Comparison of ENCODE assay signal across 8 cellular contexts in genomic region chr19:42269518-42270345, GRCh38. TPM values are rescaled to one million over a fixed set of nuclear protein-coding genes. Genes with fewer than 3 reads are reported as not detected.
A peak's percentile ranks its signal among the peaks of the same experiment; 100 is the strongest.
DNase-seq lines count a peak whose midpoint lies in the region; ATAC-seq and TF ChIP-seq lines count a peak whose summit lies in the region.

No MANE protein-coding gene starts in this region.

- no peaks in the 10 kb centered on the region for H3K9me3 Mint-ChIP-seq in activated T-helper 2 cell treated with anti-CD3 and anti-CD28 coated beads, Interferon-gamma antibody, Interleukin-2, Interleukin-4, amounts not matched to agents 10 μg/mL and 5 μg/mL and 100 μg/mL, durations not matched to agents 14 hours and 24 hours and 36 hours
- H3K9me3 Mint-ChIP-seq in stimulated activated naive CD8-positive, alpha-beta T cell treated with anti-CD3 and anti-CD28 coated beads, Interleukin-15, amount 100 ng/mL, for 72 hours = no peaks in the 10 kb centered on the region
- H3K9me3 Mint-ChIP-seq in type B pancreatic cell = no peaks in the 10 kb centered on the region

- TF ChIP-seq CTCF in SK-N-SH (IDR thresholded peaks at IDR 0.05) = no peak
- TF ChIP-seq CTCF in type B pancreatic cell (conservative IDR thresholded peaks at IDR 0.05) = no peak

- no peaks in the 10 kb centered on the region for H3K27me3 ChIP-seq in SK-N-SH (ENCODE audit: insufficient read depth)
- H3K27me3 ChIP-seq in iPS-18a (ENCODE audit: control insufficient read depth, insufficient read depth, low read length) = no peaks in the 10 kb centered on the region

- no peak for DNase-seq in SK-N-SH
- no peak for DNase-seq in activated T-helper 2 cell treated with anti-CD3 and anti-CD28 coated beads, Interferon-gamma antibody, Interleukin-2, Interleukin-4, amounts not matched to agents 10 μg/mL and 5 μg/mL and 100 μg/mL, durations not matched to agents 14 hours and 24 hours and 36 hours (ENCODE audit: low spot score)
- DNase-seq in stimulated activated naive CD8-positive, alpha-beta T cell treated with anti-CD3 and anti-CD28 coated beads, Interleukin-15, amount 100 ng/mL, for 72 hours = no peak
- no peak for DNase-seq in type B pancreatic cell (ENCODE audit: extremely low spot score, unreplicated experiment)
- no peak for DNase-seq in DMS153 (lab: John Stamatoyannopoulos, UW)
- DNase-seq in activated CD4-positive, alpha-beta T cell treated with anti-CD3 and anti-CD28 coated beads, Interleukin-2, amount 50 U/mL, for 48 hours = no peak

- peaks cover 8% of the 10 kb centered on the region for H3F3A ChIP-seq in SK-N-SH (replicated peaks; ENCODE audit: insufficient read depth)

- peak overlapping the region; percentile 92 to 96 for H3K27ac ChIP-seq in SK-N-SH (ENCODE audit: low read depth in 2 of 2, low read length in 1 of 2)
- no peak overlapping the region for H3K27ac ChIP-seq in iPS-18a (ENCODE audit: low read length)

- no peaks in the 10 kb centered on the region for H3K9me2 ChIP-seq in SK-N-SH

- POLR2A ChIA-PET in SK-N-SH (lab: Yijun Ruan, JAX) = interaction anchor here (1.4 to 2.3 kb wide), 3 partner anchors 10 to 26 kb away, joined by 6 to 8 read pairs (median 7); partner anchors contain the start of gene ERF

- H3K9ac ChIP-seq in SK-N-SH (peak overlapping the region; percentile 86), iPS-18a (ENCODE audit: low read length) (no peak overlapping the region)

- H4K20me1 ChIP-seq in SK-N-SH (ENCODE audit: insufficient read depth) = no peaks in the 10 kb centered on the region

- WGBS in SK-N-SH (ENCODE audit: low lambda C conversion rate) = 41% methylated on average over 6 of the region's 9 CpGs

- no peak for TF ChIP-seq EP300 in SK-N-SH (IDR thresholded peaks at IDR 0.05; ENCODE audit: borderline replicate concordance in 1 of 2, low read depth in 1 of 2, low read length in 1 of 2)

- no peak for TF ChIP-seq RAD21 in SK-N-SH (IDR thresholded peaks at IDR 0.05; ENCODE audit: low read length)

- no peak overlapping the region for H3K4me3 Mint-ChIP-seq in activated T-helper 2 cell treated with anti-CD3 and anti-CD28 coated beads, Interferon-gamma antibody, Interleukin-2, Interleukin-4, amounts not matched to agents 10 μg/mL and 5 μg/mL and 100 μg/mL, durations not matched to agents 14 hours and 24 hours and 36 hours (ENCODE audit: low read depth)
- H3K4me3 Mint-ChIP-seq in stimulated activated naive CD8-positive, alpha-beta T cell treated with anti-CD3 and anti-CD28 coated beads, Interleukin-15, amount 100 ng/mL, for 72 hours = peak overlapping the region in 1 of 2 donors; percentile 92
- H3K4me3 Mint-ChIP-seq in type B pancreatic cell = no peak overlapping the region

- peak overlapping the region; percentile 90 for H3K4me2 ChIP-seq in SK-N-SH

- H3K79me2 ChIP-seq in SK-N-SH (ENCODE audit: insufficient read depth) = peaks cover 54% of the 10 kb centered on the region

- no peak for ATAC-seq in SK-N-SH treated with all-trans-retinoic acid at 6 μM for 48 hours
- ATAC-seq in stimulated activated naive CD8-positive, alpha-beta T cell treated with anti-CD3 and anti-CD28 coated beads, Interleukin-15, amount 100 ng/mL, for 72 hours = no peak

- H3K27me3 Mint-ChIP-seq in activated T-helper 2 cell treated with anti-CD3 and anti-CD28 coated beads, Interferon-gamma antibody, Interleukin-2, Interleukin-4, amounts not matched to agents 10 μg/mL and 5 μg/mL and 100 μg/mL, durations not matched to agents 14 hours and 24 hours and 36 hours (ENCODE audit: low read depth) = no peaks in the 10 kb centered on the region
- no peaks in the 10 kb centered on the region for H3K27me3 Mint-ChIP-seq in stimulated activated naive CD8-positive, alpha-beta T cell treated with anti-CD3 and anti-CD28 coated beads, Interleukin-15, amount 100 ng/mL, for 72 hours
- H3K27me3 Mint-ChIP-seq in type B pancreatic cell = no peaks in the 10 kb centered on the region

- intact Hi-C loops in activated T-helper 2 cell treated with anti-CD3 and anti-CD28 coated beads, Interferon-gamma antibody, Interleukin-2, Interleukin-4, amounts not matched to agents 10 μg/mL and 5 μg/mL and 100 μg/mL, durations not matched to agents 14 hours and 24 hours and 36 hours (cut with micrococcal nuclease) = loop anchor here (1.0 to 2.0 kb wide), 2 partner anchors 10 to 53 kb away; partner anchors contain the start of gene DEDD2

- peak overlapping the region; percentile 66 to 74 for H3K4me3 ChIP-seq in SK-N-SH (ENCODE audit: low read depth in 2 of 2, low read length in 1 of 2)
- peak overlapping the region; percentile 97 for H3K4me3 ChIP-seq in iPS-18a (ENCODE audit: low read length)

- CTCF ChIA-PET in SK-N-SH (lab: Yijun Ruan, JAX) = interaction anchor here (0.7 to 2.2 kb wide), 7 partner anchors 10 to 27 kb away, joined by 3 to 24 read pairs (median 4); no protein-coding TSS in a partner anchor

- no peak overlapping the region for H2AFZ ChIP-seq in SK-N-SH (ENCODE audit: low read depth)

- H3K36me3 ChIP-seq in SK-N-SH (replicated peaks in 1 of 2; ENCODE audit: control insufficient read depth in 1 of 2, insufficient read depth in 2 of 2, low read length in 1 of 2) (peaks cover 1 to 30% of the 10 kb centered on the region in 2 experiments), iPS-18a (ENCODE audit: control insufficient read depth, low read depth, low read length) (no peaks in the 10 kb centered on the region)

- H3K4me1 Mint-ChIP-seq in activated T-helper 2 cell treated with anti-CD3 and anti-CD28 coated beads, Interferon-gamma antibody, Interleukin-2, Interleukin-4, amounts not matched to agents 10 μg/mL and 5 μg/mL and 100 μg/mL, durations not matched to agents 14 hours and 24 hours and 36 hours (ENCODE audit: low read depth) = peaks cover 25% of the 10 kb centered on the region
- H3K4me1 Mint-ChIP-seq in stimulated activated naive CD8-positive, alpha-beta T cell treated with anti-CD3 and anti-CD28 coated beads, Interleukin-15, amount 100 ng/mL, for 72 hours = peaks cover 34% of the 10 kb centered on the region
- H3K4me1 Mint-ChIP-seq in type B pancreatic cell (ENCODE audit: unreplicated experiment) = peaks cover 30% of the 10 kb centered on the region

- H3K36me3 Mint-ChIP-seq in activated T-helper 2 cell treated with anti-CD3 and anti-CD28 coated beads, Interferon-gamma antibody, Interleukin-2, Interleukin-4, amounts not matched to agents 10 μg/mL and 5 μg/mL and 100 μg/mL, durations not matched to agents 14 hours and 24 hours and 36 hours (ENCODE audit: low read depth) = peaks cover 28% of the 10 kb centered on the region
- no peaks in the 10 kb centered on the region for H3K36me3 Mint-ChIP-seq in type B pancreatic cell

- H3K27ac Mint-ChIP-seq in activated T-helper 2 cell treated with anti-CD3 and anti-CD28 coated beads, Interferon-gamma antibody, Interleukin-2, Interleukin-4, amounts not matched to agents 10 μg/mL and 5 μg/mL and 100 μg/mL, durations not matched to agents 14 hours and 24 hours and 36 hours = peak overlapping the region; percentile 99
- H3K27ac Mint-ChIP-seq in stimulated activated naive CD8-positive, alpha-beta T cell treated with anti-CD3 and anti-CD28 coated beads, Interleukin-15, amount 100 ng/mL, for 72 hours = peak overlapping the region; percentile 95 to 99
- H3K27ac Mint-ChIP-seq in type B pancreatic cell = no peak overlapping the region

- H3K9me3 ChIP-seq in SK-N-SH = no peaks in the 10 kb centered on the region
- H3K9me3 ChIP-seq in iPS-18a (ENCODE audit: control insufficient read depth, low read depth, low read length) = no peaks in the 10 kb centered on the region

- H3K4me1 ChIP-seq in SK-N-SH (ENCODE audit: control insufficient read depth in 1 of 2, insufficient read depth in 2 of 2, low read depth in 1 of 2, low read length in 1 of 2) = peaks cover 13 to 31% of the 10 kb centered on the region in 2 experiments; a peak in 3 of 4 replicates
- H3K4me1 ChIP-seq in iPS-18a (ENCODE audit: control insufficient read depth, low read depth, low read length) = peaks cover 9% of the 10 kb centered on the region

RNA-seq across cellular contexts. Expression of gene CIC, which starts 0.7 kb away (rescaled TPM):
- 8.6 and 16.9 TPM in 2 replicates for polyA plus RNA-seq in SK-N-SH (2012; rRNA removed)
- polyA plus RNA-seq in SK-N-SH (2012; cell fraction: cytosol; rRNA removed) = 7.7 and 12.5 TPM in 2 replicates
- 67.2 and 121 TPM in 2 replicates for polyA plus RNA-seq in SK-N-SH (2012; cell fraction: nucleus; rRNA removed)
- 68.3 and 69.3 TPM in 2 replicates for total RNA-seq in activated T-helper 2 cell treated with anti-CD3 and anti-CD28 coated beads, Interferon-gamma antibody, Interleukin-2, Interleukin-4, amounts not matched to agents 10 μg/mL and 5 μg/mL and 100 μg/mL, durations not matched to agents 14 hours and 24 hours and 36 hours
- total RNA-seq in type B pancreatic cell (ENCODE audit: low replicate concordance) = 44.8 and 70.3 TPM in 2 replicates

RNA-seq across cellular contexts. Expression of gene ERF, which starts 14.8 kb away (rescaled TPM):
- polyA plus RNA-seq in SK-N-SH (2012; rRNA removed) = 89.6 and 94.5 TPM in 2 replicates
- 38.5 and 54.1 TPM in 2 replicates for polyA plus RNA-seq in SK-N-SH (2012; cell fraction: cytosol; rRNA removed)
- 101 and 184 TPM in 2 replicates for polyA plus RNA-seq in SK-N-SH (2012; cell fraction: nucleus; rRNA removed)
- 58.4 and 59.1 TPM in 2 replicates for total RNA-seq in activated T-helper 2 cell treated with anti-CD3 and anti-CD28 coated beads, Interferon-gamma antibody, Interleukin-2, Interleukin-4, amounts not matched to agents 10 μg/mL and 5 μg/mL and 100 μg/mL, durations not matched to agents 14 hours and 24 hours and 36 hours
- 54.9 and 78.9 TPM in 2 replicates for total RNA-seq in type B pancreatic cell (ENCODE audit: low replicate concordance)

RNA-seq across cellular contexts. Expression of gene GSK3A, which starts 27.3 kb away (rescaled TPM):
- 42.1 and 47.2 TPM in 2 replicates for polyA plus RNA-seq in SK-N-SH (2012; rRNA removed)
- 26.1 and 35.6 TPM in 2 replicates for polyA plus RNA-seq in SK-N-SH (2012; cell fraction: cytosol; rRNA removed)
- polyA plus RNA-seq in SK-N-SH (2012; cell fraction: nucleus; rRNA removed) = 27.6 and 44.6 TPM in 2 replicates
- 48.0 and 52.4 TPM in 2 replicates for total RNA-seq in activated T-helper 2 cell treated with anti-CD3 and anti-CD28 coated beads, Interferon-gamma antibody, Interleukin-2, Interleukin-4, amounts not matched to agents 10 μg/mL and 5 μg/mL and 100 μg/mL, durations not matched to agents 14 hours and 24 hours and 36 hours
- 43.5 and 49.1 TPM in 2 replicates for total RNA-seq in type B pancreatic cell (ENCODE audit: low replicate concordance)

RNA-seq across cellular contexts. Expression of gene PRR19, which starts 32.2 kb away (rescaled TPM):
- 1.3 TPM in 2 replicates for polyA plus RNA-seq in SK-N-SH (2012; rRNA removed)
- 0.40 and 0.87 TPM in 2 replicates for polyA plus RNA-seq in SK-N-SH (2012; cell fraction: cytosol; rRNA removed)
- polyA plus RNA-seq in SK-N-SH (2012; cell fraction: nucleus; rRNA removed) = 1.3 and 1.7 TPM in 2 replicates
- 0.74 and 0.91 TPM in 2 replicates for total RNA-seq in activated T-helper 2 cell treated with anti-CD3 and anti-CD28 coated beads, Interferon-gamma antibody, Interleukin-2, Interleukin-4, amounts not matched to agents 10 μg/mL and 5 μg/mL and 100 μg/mL, durations not matched to agents 14 hours and 24 hours and 36 hours
- total RNA-seq in type B pancreatic cell (ENCODE audit: low replicate concordance) = 2.2 and 2.4 TPM in 2 replicates

RNA-seq across cellular contexts. Expression of gene PAFAH1B3, which starts 32.7 kb away (rescaled TPM):
- 105 and 160 TPM in 2 replicates for polyA plus RNA-seq in SK-N-SH (2012; rRNA removed)
- 71.5 and 102 TPM in 2 replicates for polyA plus RNA-seq in SK-N-SH (2012; cell fraction: cytosol; rRNA removed)
- 82.6 and 91.4 TPM in 2 replicates for polyA plus RNA-seq in SK-N-SH (2012; cell fraction: nucleus; rRNA removed)
- total RNA-seq in activated T-helper 2 cell treated with anti-CD3 and anti-CD28 coated beads, Interferon-gamma antibody, Interleukin-2, Interleukin-4, amounts not matched to agents 10 μg/mL and 5 μg/mL and 100 μg/mL, durations not matched to agents 14 hours and 24 hours and 36 hours = 49.3 and 50.9 TPM in 2 replicates
- 50.3 and 97.4 TPM in 2 replicates for total RNA-seq in type B pancreatic cell (ENCODE audit: low replicate concordance)
